In the genomic region with DNA sequence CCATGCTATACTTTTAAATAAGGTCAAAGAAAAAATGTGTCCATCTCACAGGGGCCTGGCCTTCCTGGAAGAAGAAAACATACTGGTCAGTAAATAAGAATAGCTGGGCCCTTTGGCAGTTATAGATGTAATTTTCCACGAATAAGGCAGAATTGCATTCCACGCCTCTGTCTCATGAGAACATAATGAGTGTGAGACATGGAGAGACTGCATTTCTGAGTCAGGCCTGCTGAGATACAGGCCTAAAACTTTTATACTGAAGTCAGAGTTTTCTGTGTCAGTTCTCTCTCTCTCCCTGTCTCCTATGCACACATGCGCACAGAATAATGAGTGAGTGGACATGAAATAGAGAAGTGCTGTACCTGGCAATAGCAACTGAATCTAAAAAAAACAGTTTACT, we compare ENCODE assay signal across 10 cellular contexts. TPM values are rescaled to one million over a fixed set of nuclear protein-coding genes. Genes with fewer than 3 reads are reported as not detected.
DNase-seq lines count a peak whose midpoint lies in the region; ATAC-seq and TF ChIP-seq lines count a peak whose summit lies in the region.
"Had no signal": no experiment of that assay in that cellular context is flagged by ENCODE, and none has a peak within 500 bp of the region (broad histone marks: within the 10 kb centered on the region; RNA-seq: fewer than 3 reads in every experiment).

No MANE protein-coding gene starts in this region.

- H3K4me3 ChIP-seq in RWPE2 (ENCODE audit: severe bottlenecking): no peak overlapping the region
- no peak overlapping the region for H3K4me3 ChIP-seq in fibroblast of the aortic adventitia (ENCODE audit: low read depth, low read length)
- no peak overlapping the region for H3K4me3 ChIP-seq in trophoblast cell (ENCODE audit: low read depth, low read length)

- no peaks in the 10 kb centered on the region for H3K79me1 ChIP-seq in trophoblast cell (ENCODE audit: low read length)

- H3K9ac ChIP-seq in trophoblast cell (ENCODE audit: low read length): no peak overlapping the region

- H2BK120ac ChIP-seq in trophoblast cell (ENCODE audit: insufficient read depth, low read length, poor library complexity): no peak overlapping the region

- no peak overlapping the region for H3K4me3 Mint-ChIP-seq in naive thymus-derived CD8-positive, alpha-beta T cell
- H3K4me3 Mint-ChIP-seq: activated T-cell treated with anti-CD3 and anti-CD28 coated beads, Interleukin-2, amount 50 U/mL, for 4 hours; CD4-positive, alpha-beta T cell had no signal

- DNase-seq in AG08396 (ENCODE audit: low spot score) (peak; percentile 66), RWPE2 (ENCODE audit: low spot score) (no peak), fibroblast of the aortic adventitia (ENCODE audit: low read depth) (peak; percentile 94), trophoblast cell (peak; percentile 87 to 92), NCI-H2081 (lab: John Stamatoyannopoulos, UW) (no peak), NCI-H1105 (lab: John Stamatoyannopoulos, UW) (no peak)
- DNase-seq in naive thymus-derived CD8-positive, alpha-beta T cell: no peak
- DNase-seq: activated T-cell treated with anti-CD3 and anti-CD28 coated beads, Interleukin-2, amount 50 U/mL, for 4 hours; CD4-positive, alpha-beta T cell had no signal

- H3K18ac ChIP-seq in trophoblast cell (ENCODE audit: low read length): no peak overlapping the region

- WGBS in trophoblast cell (ENCODE audit: extremely low coverage, insufficient coverage, insufficient read length): no CpG with 5 or more reads among the region's 3 CpGs

- H3K23ac ChIP-seq in trophoblast cell (ENCODE audit: low read length): no peak overlapping the region

- H4K8ac ChIP-seq in trophoblast cell (ENCODE audit: low read depth, low read length): no peak overlapping the region

- H2AK5ac ChIP-seq in trophoblast cell (ENCODE audit: low read length): no peak overlapping the region

- H3K27me3 Mint-ChIP-seq in naive thymus-derived CD8-positive, alpha-beta T cell: peaks cover 0 to 10% (median 3%) of the 10 kb centered on the region in 5 donors
- H3K27me3 Mint-ChIP-seq: CD4-positive, alpha-beta T cell had no signal

- H3K27me3 ChIP-seq in RWPE2 (ENCODE audit: insufficient read depth, poor library complexity, severe bottlenecking) (no peaks in the 10 kb centered on the region), trophoblast cell (ENCODE audit: insufficient read depth, low read length) (no peaks in the 10 kb centered on the region)

- no peak overlapping the region for H2BK12ac ChIP-seq in trophoblast cell (ENCODE audit: low read length)

- no peaks in the 10 kb centered on the region for H3K79me2 ChIP-seq in trophoblast cell (ENCODE audit: control insufficient read depth, insufficient read depth, low read length, poor library complexity)

- H3K4me2 ChIP-seq in trophoblast cell (ENCODE audit: low read length): no peak overlapping the region

- H3K14ac ChIP-seq in trophoblast cell (ENCODE audit: low read length): no peak overlapping the region

- no peak overlapping the region for H4K91ac ChIP-seq in trophoblast cell (ENCODE audit: low read depth, low read length)

- peaks cover 0 to 2% (median 0%) of the 10 kb centered on the region in 3 donors for H3K36me3 Mint-ChIP-seq in naive thymus-derived CD8-positive, alpha-beta T cell

- H4K12ac ChIP-seq in trophoblast cell (ENCODE audit: low read depth, low read length): no peak overlapping the region

- peaks cover 0 to 6% (median 2%) of the 10 kb centered on the region in 4 donors for H3K4me1 Mint-ChIP-seq in naive thymus-derived CD8-positive, alpha-beta T cell

- H3K4me1 ChIP-seq in RWPE2 (ENCODE audit: insufficient read depth, poor library complexity, severe bottlenecking) (peaks cover 4% of the 10 kb centered on the region), trophoblast cell (ENCODE audit: control insufficient read depth in 1 of 2, insufficient read depth in 2 of 2, low read length in 2 of 2) (peaks cover 0 to 2% of the 10 kb centered on the region in 2 experiments)

- no peak overlapping the region for H3K27ac Mint-ChIP-seq in naive thymus-derived CD8-positive, alpha-beta T cell
- H3K27ac Mint-ChIP-seq: CD4-positive, alpha-beta T cell had no signal

- no peak overlapping the region for H2BK5ac ChIP-seq in trophoblast cell (ENCODE audit: low read depth, low read length, poor library complexity)

- H3K4ac ChIP-seq in trophoblast cell (ENCODE audit: low read depth, low read length): no peak overlapping the region

- H3K27ac ChIP-seq in RWPE2 (ENCODE audit: poor library complexity, severe bottlenecking) (no peak overlapping the region), trophoblast cell (ENCODE audit: low read depth, low read length) (no peak overlapping the region)

- H3K36me3 ChIP-seq in RWPE2 (ENCODE audit: low read depth): no peaks in the 10 kb centered on the region
- no peaks in the 10 kb centered on the region for H3K36me3 ChIP-seq in trophoblast cell (ENCODE audit: control insufficient read depth in 1 of 2, insufficient read depth in 2 of 2, low read length in 2 of 2)

- no peaks in the 10 kb centered on the region for H3K9me3 Mint-ChIP-seq in naive thymus-derived CD8-positive, alpha-beta T cell
- H3K9me3 Mint-ChIP-seq: activated T-cell treated with anti-CD3 and anti-CD28 coated beads, Interleukin-2, amount 50 U/mL, for 4 hours; CD4-positive, alpha-beta T cell had no signal

- ATAC-seq in RWPE2 (ENCODE audit: low read depth): peak; percentile 63; the same call in 2 of the 3 replicates
- no peak for ATAC-seq in naive thymus-derived CD8-positive, alpha-beta T cell
- no peak for ATAC-seq in GM18502 (IDR thresholded peaks at IDR 0.05; ENCODE audit: poor library complexity, unreplicated experiment)
- ATAC-seq: activated T-cell treated with anti-CD3 and anti-CD28 coated beads, Interleukin-2, amount 50 U/mL, for 4 hours had no signal

- POLR2A ChIA-PET in naive thymus-derived CD8-positive, alpha-beta T cell (lab: Charles Lee): no interaction called here

- H3K9me3 ChIP-seq in RWPE2 (ENCODE audit: severe bottlenecking) (no peaks in the 10 kb centered on the region), trophoblast cell (ENCODE audit: insufficient read depth, low read depth, low read length) (no peaks in the 10 kb centered on the region)

- H2AFZ ChIP-seq in trophoblast cell (ENCODE audit: insufficient read depth, low read length, poor library complexity): no peak overlapping the region

- TF ChIP-seq CTCF in RWPE2 (IDR thresholded peaks at IDR 0.05; ENCODE audit: poor library complexity, severe bottlenecking) (no peak), fibroblast of the aortic adventitia (IDR thresholded peaks at IDR 0.05; ENCODE audit: insufficient read depth, low read length) (no peak)

RNA-seq across cellular contexts. Expression of a gene that starts 20.4 kb away (rescaled TPM):
- 150 and 152 TPM in 2 replicates for total RNA-seq in fibroblast of the aortic adventitia (ENCODE audit: low replicate concordance)
- 35.1 and 36.4 TPM in 2 replicates for polyA plus RNA-seq in trophoblast cell (2013)
- total RNA-seq in naive thymus-derived CD8-positive, alpha-beta T cell: under 1 TPM in 1 of 2 experiments, not detected in 1; 0.29 TPM
- polyA plus RNA-seq in naive thymus-derived CD8-positive, alpha-beta T cell: not detected

Comparison
In these comparisons a context has a peak if more than half of its experiments do, and no peak if none do; other contexts are left out.
1. DNase-seq: peak in AG08396 (single experiment), fibroblast of the aortic adventitia (single experiment) and trophoblast cell (2 of 2); none in RWPE2 (single experiment), naive thymus-derived CD8-positive, alpha-beta T cell (0 of 10), NCI-H2081 (0 of 2) and NCI-H1105 (single experiment).
2. RNA of a gene that starts 20.4 kb away (total RNA-seq): 150 to 152 TPM in fibroblast of the aortic adventitia; 0.29 TPM in naive thymus-derived CD8-positive, alpha-beta T cell; every median in the first group is over 100 times any median in the second.